ENCODE assay signal across 14 cellular contexts in genomic region chr12:19223695-19224094, GRCh38.
DNase-seq lines count a peak whose midpoint lies in the region; ATAC-seq and TF ChIP-seq lines count a peak whose summit lies in the region.
"Had no signal": no experiment of that assay in that cellular context is flagged by ENCODE, and none has a peak within 500 bp of the region (broad histone marks: within the 10 kb centered on the region; RNA-seq: fewer than 3 reads in every experiment).

No MANE protein-coding gene starts in this region.

- TF ChIP-seq CTCF in astrocyte of the spinal cord (IDR thresholded peaks at IDR 0.05; ENCODE audit: low read depth, low read length), result no peak

- in situ Hi-C loops in astrocyte of the spinal cord (cut with HindIII; ENCODE audit: low sequenced_read_pairs), result no loop called here

- peak; percentile 58 to 77 for ATAC-seq in left cardiac atrium
- ATAC-seq in sciatic nerve, result peak; percentile 50
- ATAC-seq in GM18870 (IDR thresholded peaks at IDR 0.05; ENCODE audit: unreplicated experiment), result no peak
- ATAC-seq in GM19328 (IDR thresholded peaks at IDR 0.05; ENCODE audit: unreplicated experiment), result no peak
- no peak for ATAC-seq in HG03139 (IDR thresholded peaks at IDR 0.05; ENCODE audit: unreplicated experiment)
- ATAC-seq: body of pancreas had no signal

- DNase-seq in HCEC 1CT (peak; percentile 20), astrocyte of the spinal cord (ENCODE audit: low read depth, low spot score) (peak; percentile 82), left cardiac atrium (no peak), sciatic nerve (ENCODE audit: low spot score) (no peak), amniotic stem cell (lab: John Stamatoyannopoulos, UW) (no peak)
- DNase-seq: activated effector memory CD4-positive, alpha-beta T cell treated with Interleukin-2 at 50 U/mL for 16 hours; body of pancreas; DND-41; NCI-H1930; sigmoid colon; tibial artery had no signal

- no peak overlapping the region for H3K4me3 ChIP-seq in astrocyte of the spinal cord (ENCODE audit: low read depth, low read length)
- H3K4me3 ChIP-seq: body of pancreas, sigmoid colon, tibial artery had no signal

- intact Hi-C loops in left cardiac atrium (cut with DNase I) (no loop called here), sciatic nerve (cut with DNase I) (no loop called here)

Comparison
In these comparisons a context has a peak if more than half of its experiments do, and no peak if none do; other contexts are left out.
1. DNase-seq: peak in HCEC 1CT (single experiment) and astrocyte of the spinal cord (single experiment); none in left cardiac atrium (single experiment), sciatic nerve (single experiment) and amniotic stem cell (single experiment).
2. ATAC-seq: peak in left cardiac atrium (2 of 2) and sciatic nerve (single experiment); none in GM18870 (single experiment), GM19328 (single experiment) and HG03139 (single experiment).